ENCODE assay signal across 8 cellular contexts in genomic region chr2:172462393-172463381, GRCh38. TPM values are rescaled to one million over a fixed set of nuclear protein-coding genes. Genes with fewer than 3 reads are reported as not detected.
DNase-seq lines count a peak whose midpoint lies in the region; ATAC-seq and TF ChIP-seq lines count a peak whose summit lies in the region.

No MANE protein-coding gene starts in this region.

- peak overlapping the region; percentile 49 for H3K27ac ChIP-seq in CD4-positive, alpha-beta T cell (ENCODE audit: low read depth, low read length)
- H3K27ac ChIP-seq in colonic mucosa, result peak overlapping the region; percentile 86

- H3K4me1 ChIP-seq in colonic mucosa, result peaks cover 20% of the 10 kb centered on the region

- no peaks in the 10 kb centered on the region for H3K9me3 ChIP-seq in CD4-positive, alpha-beta T cell (ENCODE audit: control insufficient read depth, low read length)
- H3K9me3 ChIP-seq in colonic mucosa, result no peaks in the 10 kb centered on the region

- no peaks in the 10 kb centered on the region for H3K36me3 ChIP-seq in colonic mucosa

- H3K27me3 Mint-ChIP-seq in CD4-positive, alpha-beta T cell, result no peaks in the 10 kb centered on the region
- no peaks in the 10 kb centered on the region for H3K27me3 Mint-ChIP-seq in glutamatergic neuron (ENCODE audit: unreplicated experiment)

- DNase-seq in CD4-positive, alpha-beta T cell, result peak in 8 of 10 experiments; percentile 20 to 55 (median 36)
- DNase-seq in RPMI8226, result peak; percentile 38
- peak; percentile 68 for DNase-seq in colonic mucosa
- no peak for DNase-seq in occipital lobe (lab: John Stamatoyannopoulos, UW)
- DNase-seq in glutamatergic neuron, result no peak
- no peak for DNase-seq in DMS79 (lab: John Stamatoyannopoulos, UW)
- no peak for DNase-seq in effector CD8-positive, alpha-beta T cell (lab: John Stamatoyannopoulos, UW)

- ATAC-seq in CD4-positive, alpha-beta T cell (ENCODE audit: poor library complexity), result peak; percentile 79
- ATAC-seq in HG02642 (IDR thresholded peaks at IDR 0.05; ENCODE audit: poor library complexity, unreplicated experiment), result peak; percentile 56

- intact Hi-C loops in CD4-positive, alpha-beta T cell (cut with DNase I, micrococcal nuclease), result loop anchor here (1.0 to 10.0 kb wide), 9 partner anchors 20 to 888 kb away; partner anchors contain the start of genes DLX2 (in 2 of the 2) and METAP1D (in 2 of the 2)
- intact Hi-C loops in colonic mucosa (cut with DNase I), result loop anchor here (2.0 to 10.0 kb wide), 3 partner anchors 35 to 290 kb away; partner anchors contain the start of gene ITGA6

- H3K36me3 Mint-ChIP-seq in CD4-positive, alpha-beta T cell (ENCODE audit: low read depth), result peaks cover 24% of the 10 kb centered on the region
- no peaks in the 10 kb centered on the region for H3K36me3 Mint-ChIP-seq in glutamatergic neuron (ENCODE audit: unreplicated experiment)

- no peaks in the 10 kb centered on the region for H3K27me3 ChIP-seq in CD4-positive, alpha-beta T cell (ENCODE audit: control insufficient read depth, insufficient read depth, low read length)
- H3K27me3 ChIP-seq in colonic mucosa, result no peaks in the 10 kb centered on the region

- CTCF ChIA-PET in CD4-positive, alpha-beta T cell (lab: Charles Lee), result interaction anchor here (1.0 to 11.3 kb wide), 21 partner anchors 10 to 1534 kb away, joined by 3 to 282 read pairs (median 4); partner anchors contain the start of genes GORASP2 and ITGA6

- POLR2A ChIA-PET in CD4-positive, alpha-beta T cell (lab: Charles Lee), result interaction anchor here (0.8 to 8.7 kb wide), 17 partner anchors 9 to 776 kb away, joined by 3 to 482 read pairs (median 10); partner anchors contain the start of genes DYNC1I2, HAT1, ITGA6 and PDK1

- TF ChIP-seq CTCF in CD4-positive, alpha-beta T cell (IDR thresholded peaks at IDR 0.05), result peak; percentile 44
- no peak for TF ChIP-seq CTCF in colonic mucosa (IDR thresholded peaks at IDR 0.05)
- no peak for TF ChIP-seq CTCF in glutamatergic neuron (IDR thresholded peaks at IDR 0.05; ENCODE audit: partially characterized antibody, unreplicated experiment)

- peaks cover 96% of the 10 kb centered on the region for H3K4me1 Mint-ChIP-seq in CD4-positive, alpha-beta T cell (ENCODE audit: low read depth)
- H3K4me1 Mint-ChIP-seq in glutamatergic neuron (ENCODE audit: low read depth, unreplicated experiment), result no peaks in the 10 kb centered on the region

- no peaks in the 10 kb centered on the region for H3K9me3 Mint-ChIP-seq in CD4-positive, alpha-beta T cell
- H3K9me3 Mint-ChIP-seq in glutamatergic neuron (ENCODE audit: unreplicated experiment), result no peaks in the 10 kb centered on the region

- H3K4me3 Mint-ChIP-seq in CD4-positive, alpha-beta T cell, result peak overlapping the region; percentile 85
- H3K4me3 Mint-ChIP-seq in glutamatergic neuron (ENCODE audit: unreplicated experiment), result no peak overlapping the region

- peak overlapping the region; percentile 36 to 86 for H3K9ac ChIP-seq in colonic mucosa (ENCODE audit: low read depth in 2 of 2, low read length in 2 of 2)

- H3K27ac Mint-ChIP-seq in CD4-positive, alpha-beta T cell, result peak overlapping the region; percentile 93
- no peak overlapping the region for H3K27ac Mint-ChIP-seq in glutamatergic neuron (ENCODE audit: unreplicated experiment)

- H3K4me3 ChIP-seq in colonic mucosa, result no peak overlapping the region

RNA-seq across cellular contexts. Expression of gene ITGA6, which starts 35.3 kb away (rescaled TPM):
- total RNA-seq in CD4-positive, alpha-beta T cell, result 10 to 100 TPM; 53.5 to 58.0 TPM
- total RNA-seq in colonic mucosa (100 to 1,000 TPM; 174 to 186 TPM), occipital lobe (32.6 TPM), glutamatergic neuron (ENCODE audit: unreplicated experiment) (0.81 TPM)

Comparison
In these comparisons a context has a peak if more than half of its experiments do, and no peak if none do; other contexts are left out.
1. DNase-seq: peak in CD4-positive, alpha-beta T cell (8 of 10), RPMI8226 (single experiment) and colonic mucosa (single experiment); none in occipital lobe (single experiment), glutamatergic neuron (single experiment), DMS79 (single experiment) and effector CD8-positive, alpha-beta T cell (single experiment).
2. RNA of gene ITGA6, which starts 35.3 kb away (total RNA-seq): 174 to 186 TPM in colonic mucosa, 53.5 to 58.0 TPM in CD4-positive, alpha-beta T cell and 32.6 TPM in occipital lobe (single experiment); 0.81 TPM in glutamatergic neuron (single experiment); every median in the first group is over 10 times any median in the second.